Comparison of ENCODE assay signal across 12 cellular contexts in genomic region chr13:27131906-27132305, GRCh38. TPM values are rescaled to one million over a fixed set of nuclear protein-coding genes. Genes with fewer than 3 reads are reported as not detected.
DNase-seq lines count a peak whose midpoint lies in the region; ATAC-seq and TF ChIP-seq lines count a peak whose summit lies in the region.
"Had no signal": no experiment of that assay in that cellular context is flagged by ENCODE, and none has a peak within 500 bp of the region (broad histone marks: within the 10 kb centered on the region; RNA-seq: fewer than 3 reads in every experiment).

No MANE protein-coding gene starts in this region.

- 0 out of 2 replicates have a peak, but pooled peaks cover 5% of the 10 kb centered on the region for H4K20me1 ChIP-seq in KMS-11 (ENCODE audit: insufficient read depth)

- no peaks in the 10 kb centered on the region for H3K27me3 ChIP-seq in KMS-11 (ENCODE audit: insufficient read depth, low read depth)
- H3K27me3 ChIP-seq in upper lobe of right lung, result no peaks in the 10 kb centered on the region
- H3K27me3 ChIP-seq: tibial nerve had no signal

- DNase-seq in activated CD4-positive, alpha-beta T cell treated with anti-CD3 and anti-CD28 coated beads, Interleukin-2, amount 10 ng/mL, durations not matched to agents 7 days and 5 days, result no peak
- no peak for DNase-seq in activated CD4-positive, alpha-beta T cell treated with anti-CD3 and anti-CD28 coated beads, Interleukin-2, amount 50 U/mL, for 48 hours
- no peak for DNase-seq in activated naive CD8-positive, alpha-beta T cell treated with anti-CD3 and anti-CD28 coated beads, Interleukin-2, amount 10 ng/mL, durations not matched to agents 7 days and 5 days
- DNase-seq in natural killer cell treated with Interleukin-12 subunit alpha and Interleukin-12 subunit beta and Interleukin-15 and Interleukin-18, amount 100 ng/mL, for 72 hours (ENCODE audit: low spot score), result no peak
- no peak for DNase-seq in upper lobe of right lung
- DNase-seq: activated CD4-positive, CD25-positive, alpha-beta regulatory T cell treated with anti-CD3 and anti-CD28 coated beads, Interleukin-2, amount 50 U/mL, for 72 hours; NCI-H1092 treated with DMSO at 0.1 percent for 48 hours; stimulated activated CD4-positive, alpha-beta T cell treated with anti-CD3 and anti-CD28 coated beads, Interleukin-12 subunit alpha, Interleukin-12 subunit beta, amount 100 ng/mL, for 4 hours had no signal

- H3K27me3 Mint-ChIP-seq in activated CD4-positive, alpha-beta T cell treated with anti-CD3 and anti-CD28 coated beads, Interleukin-2, amount 10 ng/mL, durations not matched to agents 7 days and 5 days, result no peaks in the 10 kb centered on the region
- H3K27me3 Mint-ChIP-seq in activated naive CD8-positive, alpha-beta T cell treated with anti-CD3 and anti-CD28 coated beads, Interleukin-2, amount 10 ng/mL, durations not matched to agents 7 days and 5 days, result no peaks in the 10 kb centered on the region
- no peaks in the 10 kb centered on the region for H3K27me3 Mint-ChIP-seq in natural killer cell treated with Interleukin-12 subunit alpha and Interleukin-12 subunit beta and Interleukin-15 and Interleukin-18, amount 100 ng/mL, for 72 hours

- peaks cover 5% of the 10 kb centered on the region; the same call in 1 of the 2 replicates for H3K79me2 ChIP-seq in KMS-11 (ENCODE audit: insufficient read depth, low read depth)

- POLR2A ChIA-PET in activated CD4-positive, alpha-beta T cell treated with anti-CD3 and anti-CD28 coated beads, Interleukin-2, amount 10 ng/mL, durations not matched to agents 7 days and 5 days (lab: Charles Lee), result interaction anchor here (0.8 kb wide), 1 partner anchor 10 kb away, joined by 5 read pairs; no protein-coding TSS in a partner anchor
- POLR2A ChIA-PET in activated naive CD8-positive, alpha-beta T cell treated with anti-CD3 and anti-CD28 coated beads, Interleukin-2, amount 10 ng/mL, durations not matched to agents 7 days and 5 days (lab: Charles Lee), result interaction anchor here (0.6 to 1.6 kb wide), 6 partner anchors 36 to 87 kb away, joined by 3 to 5 read pairs (median 3); no protein-coding TSS in a partner anchor

- H3K9me3 ChIP-seq in upper lobe of right lung, result peaks cover 6% of the 10 kb centered on the region

- H2AFZ ChIP-seq in KMS-11 (ENCODE audit: low read depth), result no peak overlapping the region

- H3K36me3 ChIP-seq in KMS-11 (ENCODE audit: insufficient read depth) (no peaks in the 10 kb centered on the region), upper lobe of right lung (no peaks in the 10 kb centered on the region)

- ATAC-seq in activated naive CD8-positive, alpha-beta T cell treated with anti-CD3 and anti-CD28 coated beads, Interleukin-2, amount 10 ng/mL, durations not matched to agents 7 days and 5 days (ENCODE audit: low read depth), result no peak
- ATAC-seq in natural killer cell treated with Interleukin-12 subunit alpha and Interleukin-12 subunit beta and Interleukin-15 and Interleukin-18, amount 100 ng/mL, for 72 hours, result no peak
- ATAC-seq in upper lobe of right lung, result no peak
- no peak for ATAC-seq in HG03521 (IDR thresholded peaks at IDR 0.05; ENCODE audit: unreplicated experiment)
- no peak for ATAC-seq in GM21360 (IDR thresholded peaks at IDR 0.05; ENCODE audit: unreplicated experiment)

- peaks cover 64% of the 10 kb centered on the region for H3K4me1 Mint-ChIP-seq in activated CD4-positive, alpha-beta T cell treated with anti-CD3 and anti-CD28 coated beads, Interleukin-2, amount 10 ng/mL, durations not matched to agents 7 days and 5 days
- H3K4me1 Mint-ChIP-seq in activated naive CD8-positive, alpha-beta T cell treated with anti-CD3 and anti-CD28 coated beads, Interleukin-2, amount 10 ng/mL, durations not matched to agents 7 days and 5 days, result peaks cover 48% of the 10 kb centered on the region
- peaks cover 63 to 79% of the 10 kb centered on the region in 2 donors for H3K4me1 Mint-ChIP-seq in natural killer cell treated with Interleukin-12 subunit alpha and Interleukin-12 subunit beta and Interleukin-15 and Interleukin-18, amount 100 ng/mL, for 72 hours (ENCODE audit: low read depth in 2 of 2)

- CTCF ChIA-PET in activated CD4-positive, alpha-beta T cell treated with anti-CD3 and anti-CD28 coated beads, Interleukin-2, amount 10 ng/mL, durations not matched to agents 7 days and 5 days (lab: Charles Lee), result interaction anchor here (0.7 to 2.3 kb wide), 7 partner anchors 12 to 144 kb away, joined by 3 to 7 read pairs (median 3); partner anchors contain the start of gene RASL11A

- H3K4me3 ChIP-seq in KMS-11 (IDR thresholded peaks at IDR 0.05; ENCODE audit: insufficient read depth, low read depth, low read length) (no peak overlapping the region), upper lobe of right lung (no peak overlapping the region)
- H3K4me3 ChIP-seq: tibial nerve had no signal

- H3K4me2 ChIP-seq in KMS-11, result peak overlapping the region; percentile 69

- peaks cover 17% of the 10 kb centered on the region for H3K9me3 Mint-ChIP-seq in activated CD4-positive, alpha-beta T cell treated with anti-CD3 and anti-CD28 coated beads, Interleukin-2, amount 10 ng/mL, durations not matched to agents 7 days and 5 days
- peaks cover 4% of the 10 kb centered on the region for H3K9me3 Mint-ChIP-seq in activated naive CD8-positive, alpha-beta T cell treated with anti-CD3 and anti-CD28 coated beads, Interleukin-2, amount 10 ng/mL, durations not matched to agents 7 days and 5 days
- H3K9me3 Mint-ChIP-seq in natural killer cell treated with Interleukin-12 subunit alpha and Interleukin-12 subunit beta and Interleukin-15 and Interleukin-18, amount 100 ng/mL, for 72 hours, result peaks cover 4% of the 10 kb centered on the region

- H3K27ac ChIP-seq in KMS-11, result peak overlapping the region; percentile 26; the same call in 1 of the 2 replicates
- no peak overlapping the region for H3K27ac ChIP-seq in upper lobe of right lung

- peaks cover 32% of the 10 kb centered on the region for H3K36me3 Mint-ChIP-seq in activated CD4-positive, alpha-beta T cell treated with anti-CD3 and anti-CD28 coated beads, Interleukin-2, amount 10 ng/mL, durations not matched to agents 7 days and 5 days (ENCODE audit: low read depth)
- H3K36me3 Mint-ChIP-seq in activated naive CD8-positive, alpha-beta T cell treated with anti-CD3 and anti-CD28 coated beads, Interleukin-2, amount 10 ng/mL, durations not matched to agents 7 days and 5 days, result peaks cover 11% of the 10 kb centered on the region
- peaks cover 13% of the 10 kb centered on the region for H3K36me3 Mint-ChIP-seq in natural killer cell treated with Interleukin-12 subunit alpha and Interleukin-12 subunit beta and Interleukin-15 and Interleukin-18, amount 100 ng/mL, for 72 hours

- intact Hi-C loops in upper lobe of right lung (cut with DNase I), result no loop called here

- no peak overlapping the region for H3K9ac ChIP-seq in KMS-11

- H3K4me1 ChIP-seq in KMS-11 (ENCODE audit: low read depth, poor library complexity, severe bottlenecking), result peaks cover 33% of the 10 kb centered on the region
- peaks cover 44% of the 10 kb centered on the region for H3K4me1 ChIP-seq in upper lobe of right lung

- TF ChIP-seq CTCF in KMS-11 (conservative IDR thresholded peaks at IDR 0.05; ENCODE audit: low read depth, low read length) (no peak), upper lobe of right lung (IDR thresholded peaks at IDR 0.05) (no peak)

- peak overlapping the region; percentile 7 for H3K4me3 Mint-ChIP-seq in activated CD4-positive, alpha-beta T cell treated with anti-CD3 and anti-CD28 coated beads, Interleukin-2, amount 10 ng/mL, durations not matched to agents 7 days and 5 days
- H3K4me3 Mint-ChIP-seq in activated naive CD8-positive, alpha-beta T cell treated with anti-CD3 and anti-CD28 coated beads, Interleukin-2, amount 10 ng/mL, durations not matched to agents 7 days and 5 days, result peak overlapping the region; percentile 43
- peak overlapping the region; percentile 82 for H3K4me3 Mint-ChIP-seq in natural killer cell treated with Interleukin-12 subunit alpha and Interleukin-12 subunit beta and Interleukin-15 and Interleukin-18, amount 100 ng/mL, for 72 hours

- H3K27ac Mint-ChIP-seq in activated CD4-positive, alpha-beta T cell treated with anti-CD3 and anti-CD28 coated beads, Interleukin-2, amount 10 ng/mL, durations not matched to agents 7 days and 5 days, result peak overlapping the region; percentile 83
- H3K27ac Mint-ChIP-seq in activated naive CD8-positive, alpha-beta T cell treated with anti-CD3 and anti-CD28 coated beads, Interleukin-2, amount 10 ng/mL, durations not matched to agents 7 days and 5 days, result peak overlapping the region; percentile 62
- H3K27ac Mint-ChIP-seq in natural killer cell treated with Interleukin-12 subunit alpha and Interleukin-12 subunit beta and Interleukin-15 and Interleukin-18, amount 100 ng/mL, for 72 hours, result peak overlapping the region; percentile 96 to 99

RNA-seq across cellular contexts. Expression of gene USP12, which starts 39.7 kb away (rescaled TPM):
- 10 to 100 TPM; 18.7 to 20.7 TPM for total RNA-seq in activated CD4-positive, alpha-beta T cell treated with anti-CD3 and anti-CD28 coated beads, Interleukin-2, amount 10 ng/mL, durations not matched to agents 7 days and 5 days
- total RNA-seq in activated naive CD8-positive, alpha-beta T cell treated with anti-CD3 and anti-CD28 coated beads, Interleukin-2, amount 10 ng/mL, durations not matched to agents 7 days and 5 days, result 10 to 100 TPM; 21.4 to 23.9 TPM
- total RNA-seq in natural killer cell treated with Interleukin-12 subunit alpha and Interleukin-12 subunit beta and Interleukin-15 and Interleukin-18, amount 100 ng/mL, for 72 hours, result 10 to 100 TPM; 51.4 to 78.6 TPM
- total RNA-seq in upper lobe of right lung, result 37.5 TPM

Comparison
In these comparisons a context has a peak if more than half of its experiments do, and no peak if none do; other contexts are left out.
1. H3K4me3 Mint-ChIP-seq: peak in every context shown above with its lines; median percentile 82 in natural killer cell treated with Interleukin-12 subunit alpha and Interleukin-12 subunit beta and Interleukin-15 and Interleukin-18, amount 100 ng/mL, for 72 hours; 43 in activated naive CD8-positive, alpha-beta T cell treated with anti-CD3 and anti-CD28 coated beads, Interleukin-2, amount 10 ng/mL, durations not matched to agents 7 days and 5 days; 7 in activated CD4-positive, alpha-beta T cell treated with anti-CD3 and anti-CD28 coated beads, Interleukin-2, amount 10 ng/mL, durations not matched to agents 7 days and 5 days.